27 cellular contexts compared by ENCODE assay signal in the genomic region with DNA sequence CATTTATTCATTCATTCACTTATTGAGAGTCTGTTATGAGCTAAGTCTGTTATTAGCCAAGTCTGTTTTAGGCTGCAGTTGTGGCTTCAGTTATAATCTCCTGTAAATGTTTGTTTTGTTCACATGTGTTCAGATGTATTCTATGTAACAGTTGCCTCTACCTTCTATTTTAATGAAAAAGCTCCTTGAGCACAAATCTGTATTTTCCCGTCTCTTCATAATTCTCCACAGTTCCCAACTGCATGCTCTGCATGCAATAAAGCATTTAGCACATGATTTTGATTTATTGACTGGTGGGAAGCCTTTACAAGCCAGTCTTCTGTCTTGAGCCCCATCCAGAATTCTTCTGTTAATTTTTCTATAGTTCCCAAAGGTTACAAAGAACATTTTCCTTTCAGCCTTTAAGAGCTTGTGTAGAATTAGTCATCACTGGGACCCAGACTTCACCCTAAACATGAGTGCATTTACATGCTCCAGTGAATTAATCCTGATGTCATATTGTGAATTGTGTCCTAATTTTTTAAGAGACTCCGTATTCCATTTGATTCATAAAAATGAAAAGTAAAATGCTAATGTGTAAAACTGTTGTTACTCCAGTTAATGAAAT.
DNase-seq lines count a peak whose midpoint lies in the region; ATAC-seq, FAIRE-seq and TF ChIP-seq lines count a peak whose summit lies in the region.
"Had no signal": no experiment of that assay in that cellular context is flagged by ENCODE, and none has a peak within 500 bp of the region (broad histone marks: within the 10 kb centered on the region; RNA-seq: fewer than 3 reads in every experiment).

No MANE protein-coding gene starts in this region.

- H3K27ac ChIP-seq in A549 (no peak overlapping the region), RWPE1 (no peak overlapping the region)
- H3K27ac ChIP-seq: breast epithelium, foreskin keratinocyte, thyroid gland had no signal

- WGBS in A549 (ENCODE audit: missing lambda C conversion rate): 80% methylated on average over 2 of the region's 2 CpGs

- TF ChIP-seq POLR2A in A549 (IDR thresholded peaks at IDR 0.05; ENCODE audit: low read length): no peak

- CTCF ChIA-PET in A549 (lab: Yijun Ruan, JAX) (interaction anchor here (0.7 to 1.9 kb wide), 6 partner anchors 10 to 183 kb away, joined by 3 to 6 read pairs (median 4); no protein-coding TSS in a partner anchor), RWPE1 (lab: Yijun Ruan, JAX) (no interaction called here)

- DNase-seq in A549 (ENCODE audit: low read depth in 1 of 2, low spot score in 1 of 2) (no peak), ELR (ENCODE audit: low read depth) (peak; percentile 42), adipocyte (ENCODE audit: low read depth) (peak; percentile 56), foreskin melanocyte (peak; percentile 73), BE2C (no peak), RWPE1 (ENCODE audit: low spot score) (no peak), dermis blood vessel endothelial cell (no peak)
- no peak for DNase-seq in effector CD4-positive, alpha-beta T cell
- DNase-seq: activated CD4-positive, alpha-beta T cell treated with anti-CD3 and anti-CD28 coated beads for 48 hours; CD4-positive, CD25-positive, alpha-beta regulatory T cell; cortex of kidney; foreskin keratinocyte; kidney; MG63; midbrain; NCI-H1436 treated with DMSO at 0.1 percent for 48 hours; NCI-H2227 treated with DMSO at 0.1 percent for 48 hours; NCI-H774; nephron progenitor cell; OCI-M1; posterior cingulate gyrus; SHP77 treated with DMSO at 0.1 percent for 48 hours; stimulated activated CD4-positive, alpha-beta T cell treated with anti-CD3 and anti-CD28 coated beads, Interleukin-2, amount 100 ng/mL, for 48 hours; stimulated activated naive CD4-positive, alpha-beta T cell treated with Interleukin-2 at 50 U/mL for 16 hours; thyroid gland had no signal

- FAIRE-seq in A549 (lab: Jason Lieb, UNC): no peak
- FAIRE-seq: kidney had no signal

- H3K36me3 ChIP-seq in adipocyte (ENCODE audit: control insufficient read depth, insufficient read depth, low read length, severe bottlenecking): no peaks in the 10 kb centered on the region
- no peaks in the 10 kb centered on the region for H3K36me3 ChIP-seq in BE2C
- H3K36me3 ChIP-seq: breast epithelium, MG63, thyroid gland had no signal

- no peak for TF ChIP-seq EP300 in A549 (IDR thresholded peaks at IDR 0.05)

- H3K4me1 ChIP-seq in A549 (peaks cover 29% of the 10 kb centered on the region), adipocyte (ENCODE audit: control insufficient read depth, insufficient read depth, low read length) (peaks cover 22% of the 10 kb centered on the region), BE2C (no peaks in the 10 kb centered on the region)
- H3K4me1 ChIP-seq: foreskin keratinocyte had no signal

- no peak overlapping the region for H3K4me3 ChIP-seq in A549
- no peak overlapping the region for H3K4me3 ChIP-seq in adipocyte (ENCODE audit: low read length)
- H3K4me3 ChIP-seq in BE2C (ENCODE audit: low read depth, low read length): no peak overlapping the region
- H3K4me3 ChIP-seq: breast epithelium, MG63, skin epidermis, thyroid gland had no signal

- TF ChIP-seq RAD21 in A549 (conservative IDR thresholded peaks at IDR 0.05 in 1 of 2, IDR thresholded peaks at IDR 0.05 in 1 of 2): no peak

- POLR2A ChIA-PET in A549 (lab: Yijun Ruan, JAX): no interaction called here
- POLR2A ChIA-PET in RWPE1 (lab: Yijun Ruan, JAX; ENCODE audit: low non-redundant PET): no interaction called here

- no peaks in the 10 kb centered on the region for H3K27me3 ChIP-seq in adipocyte (replicated peaks; ENCODE audit: control insufficient read depth, insufficient read depth, low read length)
- peaks cover 9% of the 10 kb centered on the region for H3K27me3 ChIP-seq in BE2C
- H3K27me3 ChIP-seq: breast epithelium, foreskin keratinocyte, MG63, thyroid gland had no signal

- TF ChIP-seq CTCF in A549 (IDR thresholded peaks at IDR 0.05): no peak
- TF ChIP-seq CTCF in BE2C (IDR thresholded peaks at IDR 0.05; ENCODE audit: low read depth, low read length): no peak
- TF ChIP-seq CTCF in RWPE1 (conservative IDR thresholded peaks at IDR 0.05; ENCODE audit: low read depth): no peak

- peak overlapping the region; percentile 20 for H3K4me2 ChIP-seq in A549

- H3K9me3 ChIP-seq in A549 (no peaks in the 10 kb centered on the region), adipocyte (ENCODE audit: control insufficient read depth, low read length) (no peaks in the 10 kb centered on the region), BE2C (no peaks in the 10 kb centered on the region)
- H3K9me3 ChIP-seq: breast epithelium, MG63, thyroid gland had no signal

- no peak for ATAC-seq in A549
- ATAC-seq: foreskin keratinocyte had no signal

- no peak overlapping the region for H3K9ac ChIP-seq in adipocyte (ENCODE audit: low read length)

TF ChIP-seq in A549, 52 proteins besides CTCF, POLR2A, EP300 and RAD21:
- no peak for TF ChIP-seq RARB (CRISPR knock-in tag; IDR thresholded peaks at IDR 0.05)
- TF ChIP-seq FOXS1 (CRISPR knock-in tag; IDR thresholded peaks at IDR 0.05): no peak
- no peak for TF ChIP-seq ZC3H11A (IDR thresholded peaks at IDR 0.05)
- no peak for TF ChIP-seq ZSCAN20 (CRISPR knock-in tag; IDR thresholded peaks at IDR 0.05)
- no peak for TF ChIP-seq CHD2 (IDR thresholded peaks at IDR 0.05; ENCODE audit: low read length, partially characterized antibody)
- TF ChIP-seq KDM5A (IDR thresholded peaks at IDR 0.05): no peak
- TF ChIP-seq TP53 (CRISPR knock-in tag; IDR thresholded peaks at IDR 0.05): no peak
- no peak for TF ChIP-seq KDM1A (IDR thresholded peaks at IDR 0.05; ENCODE audit: low read depth)

Comparison
In these comparisons a context has a peak if more than half of its experiments do, and no peak if none do; other contexts are left out.
1. DNase-seq: peak in ELR (single experiment), adipocyte (single experiment) and foreskin melanocyte (single experiment); none in A549 (0 of 2), BE2C (single experiment), effector CD4-positive, alpha-beta T cell (single experiment), RWPE1 (single experiment) and dermis blood vessel endothelial cell (single experiment).